ENCODE assay signal across 1 cellular context in the genomic region with DNA sequence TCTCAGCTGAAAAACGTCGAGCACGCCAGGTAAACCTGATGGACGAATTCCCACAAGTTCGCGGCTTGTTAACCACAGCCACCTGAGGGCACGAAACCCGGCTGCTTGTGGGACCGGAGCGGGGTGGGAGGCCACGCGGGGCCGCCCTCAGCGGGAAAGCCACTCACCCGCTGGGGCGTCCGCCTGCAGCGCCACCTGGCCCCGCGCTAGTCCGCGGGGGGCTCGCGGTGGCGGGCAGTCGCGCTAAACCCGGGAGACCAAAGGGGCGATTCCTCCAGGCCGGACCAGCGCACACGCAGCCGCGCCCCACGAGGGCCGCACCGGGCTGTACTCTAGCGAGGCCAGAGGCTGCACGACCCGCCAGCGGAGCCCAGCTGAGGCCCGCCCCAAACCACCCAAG.
A peak's percentile ranks its signal among the peaks of the same experiment; 100 is the strongest.
TF ChIP-seq lines count a peak whose summit lies in the region.

No MANE protein-coding gene starts in this region.

TF ChIP-seq in K562, 482 proteins besides CTCF, POLR2A, EP300 and RAD21:
- no peak for TF ChIP-seq MAFG (tag; conservative IDR thresholded peaks at IDR 0.05)
- no peak for TF ChIP-seq ZNF311 (CRISPR knock-in tag; IDR thresholded peaks at IDR 0.05)
- TF ChIP-seq MTA2 (IDR thresholded peaks at IDR 0.05; ENCODE audit: low read depth) = no peak
- TF ChIP-seq, protein P1, sequence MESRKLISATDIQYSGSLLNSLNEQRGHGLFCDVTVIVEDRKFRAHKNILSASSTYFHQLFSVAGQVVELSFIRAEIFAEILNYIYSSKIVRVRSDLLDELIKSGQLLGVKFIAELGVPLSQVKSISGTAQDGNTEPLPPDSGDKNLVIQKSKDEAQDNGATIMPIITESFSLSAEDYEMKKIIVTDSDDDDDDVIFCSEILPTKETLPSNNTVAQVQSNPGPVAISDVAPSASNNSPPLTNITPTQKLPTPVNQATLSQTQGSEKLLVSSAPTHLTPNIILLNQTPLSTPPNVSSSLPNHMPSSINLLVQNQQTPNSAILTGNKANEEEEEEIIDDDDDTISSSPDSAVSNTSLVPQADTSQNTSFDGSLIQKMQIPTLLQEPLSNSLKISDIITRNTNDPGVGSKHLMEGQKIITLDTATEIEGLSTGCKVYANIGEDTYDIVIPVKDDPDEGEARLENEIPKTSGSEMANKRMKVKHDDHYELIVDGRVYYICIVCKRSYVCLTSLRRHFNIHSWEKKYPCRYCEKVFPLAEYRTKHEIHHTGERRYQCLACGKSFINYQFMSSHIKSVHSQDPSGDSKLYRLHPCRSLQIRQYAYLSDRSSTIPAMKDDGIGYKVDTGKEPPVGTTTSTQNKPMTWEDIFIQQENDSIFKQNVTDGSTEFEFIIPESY (CRISPR knock-in tag; IDR thresholded peaks at IDR 0.05) = peak; percentile 98
- TF ChIP-seq POLR2G (IDR thresholded peaks at IDR 0.05; ENCODE audit: low read depth, low read length) = peak; percentile 51
- no peak for TF ChIP-seq NFIX (CRISPR knock-in tag; IDR thresholded peaks at IDR 0.05; ENCODE audit: low read depth)
- no peak for TF ChIP-seq MYC (IDR thresholded peaks at IDR 0.05; ENCODE audit: low read depth, low read length)
- TF ChIP-seq MYC (CRISPR knock-in tag; IDR thresholded peaks at IDR 0.05; ENCODE audit: borderline replicate concordance, low read depth) = no peak
- TF ChIP-seq ZNF3 (CRISPR knock-in tag; IDR thresholded peaks at IDR 0.05) = no peak
- no peak for TF ChIP-seq HDAC1 (IDR thresholded peaks at IDR 0.05)
- TF ChIP-seq, protein P2, sequence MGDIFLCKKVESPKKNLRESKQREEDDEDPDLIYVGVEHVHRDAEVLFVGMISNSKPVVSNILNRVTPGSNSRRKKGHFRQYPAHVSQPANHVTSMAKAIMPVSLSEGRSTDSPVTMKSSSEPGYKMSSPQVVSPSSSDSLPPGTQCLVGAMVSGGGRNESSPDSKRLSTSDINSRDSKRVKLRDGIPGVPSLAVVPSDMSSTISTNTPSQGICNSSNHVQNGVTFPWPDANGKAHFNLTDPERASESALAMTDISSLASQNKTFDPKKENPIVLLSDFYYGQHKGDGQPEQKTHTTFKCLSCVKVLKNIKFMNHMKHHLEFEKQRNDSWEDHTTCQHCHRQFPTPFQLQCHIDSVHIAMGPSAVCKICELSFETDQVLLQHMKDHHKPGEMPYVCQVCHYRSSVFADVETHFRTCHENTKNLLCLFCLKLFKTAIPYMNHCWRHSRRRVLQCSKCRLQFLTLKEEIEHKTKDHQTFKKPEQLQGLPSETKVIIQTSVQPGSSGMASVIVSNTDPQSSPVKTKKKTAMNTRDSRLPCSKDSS (IDR thresholded peaks at IDR 0.05; ENCODE audit: low read depth, partially characterized antibody) = no peak
- no peak for TF ChIP-seq NCOA1 (IDR thresholded peaks at IDR 0.05; ENCODE audit: low read depth)
- no peak for TF ChIP-seq AFF4 (CRISPR knock-in tag; IDR thresholded peaks at IDR 0.05)
- no peak for TF ChIP-seq RB1 (IDR thresholded peaks at IDR 0.05; ENCODE audit: low read depth)
- TF ChIP-seq CGGBP1 (CRISPR knock-in tag; IDR thresholded peaks at IDR 0.05) = no peak
- TF ChIP-seq STAT5A (IDR thresholded peaks at IDR 0.05; ENCODE audit: borderline replicate concordance, low read length) = no peak
- TF ChIP-seq SAFB (IDR thresholded peaks at IDR 0.05; ENCODE audit: borderline replicate concordance, low read depth, low read length) = 0 out of 2 replicates have a peak, but pooled peaks have one; percentile 14
- no peak for TF ChIP-seq KDM4B (IDR thresholded peaks at IDR 0.05; ENCODE audit: borderline replicate concordance in 2 of 2, low read depth in 1 of 2)
- TF ChIP-seq TEAD2 (tag; IDR thresholded peaks at IDR 0.05) = no peak
- no peak for TF ChIP-seq SP1 (CRISPR knock-in tag; IDR thresholded peaks at IDR 0.05)
- peak; percentile 21; the same call in 1 of the 2 replicates for TF ChIP-seq ATF3 (IDR thresholded peaks at IDR 0.05)
- TF ChIP-seq ATF3 (CRISPR knock-in tag; conservative IDR thresholded peaks at IDR 0.05) = no peak
- no peak for TF ChIP-seq BCOR (IDR thresholded peaks at IDR 0.05)
- no peak for TF ChIP-seq PHF20 (IDR thresholded peaks at IDR 0.05; ENCODE audit: partially characterized antibody)
- TF ChIP-seq RBFOX2 (IDR thresholded peaks at IDR 0.05; ENCODE audit: low read depth, low read length) = peak; percentile 44; the same call in 1 of the 2 replicates
